28 cellular contexts compared by ENCODE assay signal in genomic region chr3:143486611-143487010, GRCh38.
"Had no signal": no experiment of that assay in that cellular context is flagged by ENCODE, and none has a peak within 500 bp of the region (broad histone marks: within the 10 kb centered on the region; RNA-seq: fewer than 3 reads in every experiment).

No MANE protein-coding gene starts in this region.

- H3K9me3 ChIP-seq: stomach, suprapubic skin, testis, thoracic aorta, thyroid gland, tibial artery, tibial nerve, transverse colon, upper lobe of left lung, upper lobe of right lung, uterus, vagina had no signal

- H3K36me3 ChIP-seq: stomach, suprapubic skin, thoracic aorta, thyroid gland, tibial artery, tibial nerve, transverse colon, upper lobe of left lung, upper lobe of right lung, uterus, vagina had no signal

- H3K27me3 Mint-ChIP-seq: stimulated activated memory B cell treated with anti-CD40 and anti-IgM and Interleukin-4, amounts not matched to agents 10 μg/mL and 1 μg/mL and 100 μg/mL, for 72 hours; stimulated activated naive B cell treated with anti-CD40 and anti-IgM and Interleukin-4, amounts not matched to agents 10 μg/mL and 1 μg/mL and 100 μg/mL, for 72 hours; stimulated activated naive CD8-positive, alpha-beta T cell treated with anti-CD3 and anti-CD28 coated beads, Interleukin-15, amount 100 ng/mL, for 72 hours; stimulated activated naive CD8-positive, alpha-beta T cell treated with anti-CD3 and anti-CD28 coated beads, Interleukin-15, Interleukin-2, amounts not matched to agents 100 ng/mL and 50 ng/mL, for 24 hours; type B pancreatic cell had no signal

- H3K27me3 ChIP-seq: stomach, suprapubic skin, testis, thyroid gland, tibial artery, tibial nerve, transverse colon, upper lobe of left lung, upper lobe of right lung, uterus, vagina had no signal

- DNase-seq: stimulated activated CD4-positive, alpha-beta T cell treated with anti-CD3 and anti-CD28 coated beads, Interleukin-2, amount 100 ng/mL, for 48 hours; stimulated activated CD4-positive, alpha-beta T cell treated with anti-CD3 and anti-CD28 coated beads, Interleukin-4, amount 100 ng/mL, for 1 hour; stimulated activated CD4-positive, alpha-beta T cell treated with anti-CD3 and anti-CD28 coated beads, Interleukin-4, amount 100 ng/mL, for 24 hours; stimulated activated CD4-positive, alpha-beta T cell treated with anti-CD3 and anti-CD28 coated beads, Interleukin-4, amount 100 ng/mL, for 4 hours; stimulated activated CD8-positive, alpha-beta memory T cell treated with anti-CD3 and anti-CD28 coated beads, Interleukin-4, amount 100 ng/mL, for 48 hours; stimulated activated naive B cell treated with anti-CD40 and anti-IgM and Interleukin-4, amounts not matched to agents 10 μg/mL and 1 μg/mL and 100 μg/mL, for 72 hours; stimulated activated naive CD4-positive, alpha-beta T cell; stimulated activated naive CD4-positive, alpha-beta T cell treated with Interleukin-2 at 50 U/mL for 16 hours; stimulated activated naive CD8-positive, alpha-beta T cell treated with anti-CD3 and anti-CD28 coated beads, Interleukin-15, amount 100 ng/mL, for 72 hours; stimulated activated naive CD8-positive, alpha-beta T cell treated with anti-CD3 and anti-CD28 coated beads, Interleukin-15, Interleukin-2, amounts not matched to agents 100 U/mL and 50 U/mL, for 24 hours; stomach; substantia nigra; testis; thyroid gland; tibial artery; transverse colon; trophoblast cell; upper lobe of left lung; upper lobe of right lung; uterus had no signal

- H3K9me3 Mint-ChIP-seq: stimulated activated effector memory CD8-positive, alpha-beta T cell treated with anti-CD3 and anti-CD28 coated beads, Interleukin-12 subunit alpha, Interleukin-12 subunit beta, amount 100 ng/mL, for 72 hours; stimulated activated memory B cell treated with anti-CD40 and anti-IgM and Interleukin-4, amounts not matched to agents 10 μg/mL and 1 μg/mL and 100 μg/mL, for 72 hours; stimulated activated naive B cell treated with anti-CD40 and anti-IgM and Interleukin-4, amounts not matched to agents 10 μg/mL and 1 μg/mL and 100 μg/mL, for 72 hours; stimulated activated naive CD8-positive, alpha-beta T cell treated with anti-CD3 and anti-CD28 coated beads, Interleukin-15, amount 100 ng/mL, for 72 hours; stimulated activated naive CD8-positive, alpha-beta T cell treated with anti-CD3 and anti-CD28 coated beads, Interleukin-15, Interleukin-2, amounts not matched to agents 100 ng/mL and 50 ng/mL, for 24 hours; type B pancreatic cell had no signal

- ATAC-seq: stimulated activated effector memory CD8-positive, alpha-beta T cell treated with anti-CD3 and anti-CD28 coated beads, Interleukin-12 subunit alpha, Interleukin-12 subunit beta, amount 100 ng/mL, for 72 hours; stimulated activated memory B cell treated with anti-CD40 and anti-IgM and Interleukin-4, amounts not matched to agents 10 μg/mL and 1 μg/mL and 100 μg/mL, for 72 hours; stimulated activated naive B cell treated with anti-CD40 and anti-IgM and Interleukin-4, amounts not matched to agents 10 μg/mL and 1 μg/mL and 100 μg/mL, for 72 hours; stimulated activated naive CD8-positive, alpha-beta T cell treated with anti-CD3 and anti-CD28 coated beads, Interleukin-15, amount 100 ng/mL, for 72 hours; stimulated activated naive CD8-positive, alpha-beta T cell treated with anti-CD3 and anti-CD28 coated beads, Interleukin-15, Interleukin-2, amounts not matched to agents 100 U/mL and 50 U/mL, for 24 hours; upper lobe of right lung had no signal

- H3K4me1 Mint-ChIP-seq: stimulated activated effector memory CD8-positive, alpha-beta T cell treated with anti-CD3 and anti-CD28 coated beads, Interleukin-12 subunit alpha, Interleukin-12 subunit beta, amount 100 ng/mL, for 72 hours; stimulated activated memory B cell treated with anti-CD40 and anti-IgM and Interleukin-4, amounts not matched to agents 10 μg/mL and 1 μg/mL and 100 μg/mL, for 72 hours; stimulated activated naive CD8-positive, alpha-beta T cell treated with anti-CD3 and anti-CD28 coated beads, Interleukin-15, amount 100 ng/mL, for 72 hours had no signal

- H3K4me3 ChIP-seq: stomach, suprapubic skin, testis, thoracic aorta, thyroid gland, tibial artery, tibial nerve, transverse colon, upper lobe of left lung, upper lobe of right lung, uterus, vagina had no signal

- H3K36me3 Mint-ChIP-seq: stimulated activated effector memory CD8-positive, alpha-beta T cell treated with anti-CD3 and anti-CD28 coated beads, Interleukin-12 subunit alpha, Interleukin-12 subunit beta, amount 100 ng/mL, for 72 hours; type B pancreatic cell had no signal

- H3K27ac Mint-ChIP-seq: stimulated activated effector memory CD8-positive, alpha-beta T cell treated with anti-CD3 and anti-CD28 coated beads, Interleukin-12 subunit alpha, Interleukin-12 subunit beta, amount 100 ng/mL, for 72 hours; stimulated activated memory B cell treated with anti-CD40 and anti-IgM and Interleukin-4, amounts not matched to agents 10 μg/mL and 1 μg/mL and 100 μg/mL, for 72 hours; stimulated activated naive B cell treated with anti-CD40 and anti-IgM and Interleukin-4, amounts not matched to agents 10 μg/mL and 1 μg/mL and 100 μg/mL, for 72 hours; stimulated activated naive CD8-positive, alpha-beta T cell treated with anti-CD3 and anti-CD28 coated beads, Interleukin-15, amount 100 ng/mL, for 72 hours; stimulated activated naive CD8-positive, alpha-beta T cell treated with anti-CD3 and anti-CD28 coated beads, Interleukin-15, Interleukin-2, amounts not matched to agents 100 ng/mL and 50 ng/mL, for 24 hours; type B pancreatic cell had no signal

- H3K4me1 ChIP-seq: stomach, testis, thyroid gland, tibial nerve, upper lobe of left lung, upper lobe of right lung, uterus, vagina had no signal

- H3K27ac ChIP-seq: stomach, suprapubic skin, testis, thoracic aorta, thyroid gland, tibial artery, tibial nerve, transverse colon, upper lobe of left lung, upper lobe of right lung, uterus, vagina had no signal

- H3K4me3 Mint-ChIP-seq: stimulated activated effector memory CD8-positive, alpha-beta T cell treated with anti-CD3 and anti-CD28 coated beads, Interleukin-12 subunit alpha, Interleukin-12 subunit beta, amount 100 ng/mL, for 72 hours; stimulated activated memory B cell treated with anti-CD40 and anti-IgM and Interleukin-4, amounts not matched to agents 10 μg/mL and 1 μg/mL and 100 μg/mL, for 72 hours; stimulated activated naive B cell treated with anti-CD40 and anti-IgM and Interleukin-4, amounts not matched to agents 10 μg/mL and 1 μg/mL and 100 μg/mL, for 72 hours; stimulated activated naive CD8-positive, alpha-beta T cell treated with anti-CD3 and anti-CD28 coated beads, Interleukin-15, amount 100 ng/mL, for 72 hours; stimulated activated naive CD8-positive, alpha-beta T cell treated with anti-CD3 and anti-CD28 coated beads, Interleukin-15, Interleukin-2, amounts not matched to agents 100 ng/mL and 50 ng/mL, for 24 hours; type B pancreatic cell had no signal
